28 cellular contexts compared by ENCODE assay signal in the genomic region with DNA sequence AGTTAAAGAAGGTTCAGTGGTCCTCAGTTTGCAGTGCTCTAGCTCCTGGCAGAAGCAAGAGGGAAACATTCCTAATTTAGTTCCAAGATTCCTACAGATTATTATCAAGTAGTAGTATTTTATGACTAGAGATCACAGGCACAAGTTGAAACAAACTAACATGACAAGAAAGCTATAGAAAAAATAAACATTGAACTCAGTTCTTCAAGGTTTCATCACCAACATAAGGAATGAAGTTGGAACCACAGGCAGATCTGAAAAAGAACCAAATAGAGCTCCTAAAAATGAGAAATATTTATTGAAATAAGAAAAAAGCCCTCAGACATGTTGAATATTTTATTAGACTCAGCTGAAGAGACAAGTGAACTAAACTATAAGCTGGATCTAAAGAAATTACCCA. TPM values are rescaled to one million over a fixed set of nuclear protein-coding genes. Genes with fewer than 3 reads are reported as not detected.
DNase-seq lines count a peak whose midpoint lies in the region; ATAC-seq, FAIRE-seq and TF ChIP-seq lines count a peak whose summit lies in the region.
"Had no signal": no experiment of that assay in that cellular context is flagged by ENCODE, and none has a peak within 500 bp of the region (broad histone marks: within the 10 kb centered on the region; RNA-seq: fewer than 3 reads in every experiment).

No MANE protein-coding gene starts in this region.

- H3K36me3 ChIP-seq in MM.1S (replicated peaks; ENCODE audit: insufficient read depth, low read length) (peaks cover 5% of the 10 kb centered on the region; the same call in 1 of the 2 replicates), SJCRH30 (peaks cover 3% of the 10 kb centered on the region)
- peaks cover 0 to 13% (median 4%) of the 10 kb centered on the region in 3 experiments for H3K36me3 ChIP-seq in naive thymus-derived CD4-positive, alpha-beta T cell (ENCODE audit: control insufficient read depth in 2 of 3, insufficient read depth in 3 of 3, low read length in 3 of 3)

- H2AFZ ChIP-seq in MM.1S (ENCODE audit: low read length) = no peak overlapping the region
- H2AFZ ChIP-seq: parathyroid adenoma had no signal

- peaks cover 24% of the 10 kb centered on the region for H3K4me1 ChIP-seq in MM.1S (ENCODE audit: low read length)
- H3K4me1 ChIP-seq in naive thymus-derived CD4-positive, alpha-beta T cell (ENCODE audit: control insufficient read depth in 2 of 2, insufficient read depth in 2 of 2, low read length in 2 of 2) = no peaks in the 10 kb centered on the region
- 0 out of 2 replicates have a peak, but pooled peaks cover 3% of the 10 kb centered on the region for H3K4me1 ChIP-seq in SJCRH30
- H3K4me1 ChIP-seq: foreskin keratinocyte, parathyroid adenoma, thyroid gland had no signal

- H3K27me3 Mint-ChIP-seq in activated CD8-positive, alpha-beta memory T cell treated with anti-CD3 and anti-CD28 coated beads, Interleukin-2, amount 10 ng/mL, durations not matched to agents 7 days and 5 days = no peaks in the 10 kb centered on the region
- H3K27me3 Mint-ChIP-seq in effector memory CD8-positive, alpha-beta T cell = no peaks in the 10 kb centered on the region
- no peaks in the 10 kb centered on the region for H3K27me3 Mint-ChIP-seq in naive thymus-derived CD4-positive, alpha-beta T cell
- H3K27me3 Mint-ChIP-seq: naive B cell had no signal

- peaks cover 17% of the 10 kb centered on the region for H3F3A ChIP-seq in MM.1S (ENCODE audit: insufficient read depth, low read length)

- H3K79me2 ChIP-seq in MM.1S (ENCODE audit: low read length) = no peaks in the 10 kb centered on the region
- H3K79me2 ChIP-seq: parathyroid adenoma had no signal

- no peak for FAIRE-seq in H54 (lab: Jason Lieb, UNC)
- FAIRE-seq: bronchial epithelial cell, endothelial cell of umbilical vein, K562, keratinocyte had no signal

- intact Hi-C loops in naive thymus-derived CD4-positive, alpha-beta T cell (cut with micrococcal nuclease) = loop anchor here in 1 of 2 donors (5.0 kb wide), 1 partner anchor 197 kb away; no protein-coding TSS in a partner anchor

- peak overlapping the region; percentile 39; the same call in 1 of the 2 replicates for H3K27ac ChIP-seq in MM.1S (ENCODE audit: low read length)
- H3K27ac ChIP-seq in naive thymus-derived CD4-positive, alpha-beta T cell (ENCODE audit: low read depth, low read length) = no peak overlapping the region
- no peak overlapping the region for H3K27ac ChIP-seq in SJCRH30
- H3K27ac ChIP-seq: foreskin keratinocyte, parathyroid adenoma, WERI-Rb-1 had no signal

- no peaks in the 10 kb centered on the region for H3K9me3 Mint-ChIP-seq in activated CD8-positive, alpha-beta memory T cell treated with anti-CD3 and anti-CD28 coated beads, Interleukin-2, amount 10 ng/mL, durations not matched to agents 7 days and 5 days (ENCODE audit: low read depth)
- H3K9me3 Mint-ChIP-seq in effector memory CD8-positive, alpha-beta T cell = no peaks in the 10 kb centered on the region
- peaks cover 0 to 3% (median 0%) of the 10 kb centered on the region in 11 donors for H3K9me3 Mint-ChIP-seq in naive thymus-derived CD4-positive, alpha-beta T cell

- H3K27ac Mint-ChIP-seq in activated CD8-positive, alpha-beta memory T cell treated with anti-CD3 and anti-CD28 coated beads, Interleukin-2, amount 10 ng/mL, durations not matched to agents 7 days and 5 days = peak overlapping the region; percentile 92
- H3K27ac Mint-ChIP-seq in effector memory CD8-positive, alpha-beta T cell = peak overlapping the region; percentile 1 to 55
- peak overlapping the region in 6 of 9 donors; percentile 4 to 93 (median 30) for H3K27ac Mint-ChIP-seq in naive thymus-derived CD4-positive, alpha-beta T cell
- H3K27ac Mint-ChIP-seq: naive B cell had no signal

- H3K4me1 Mint-ChIP-seq in activated CD8-positive, alpha-beta memory T cell treated with anti-CD3 and anti-CD28 coated beads, Interleukin-2, amount 10 ng/mL, durations not matched to agents 7 days and 5 days = peaks cover 17% of the 10 kb centered on the region
- no peaks in the 10 kb centered on the region for H3K4me1 Mint-ChIP-seq in effector memory CD8-positive, alpha-beta T cell (ENCODE audit: low read depth in 2 of 2)
- H3K4me1 Mint-ChIP-seq in naive thymus-derived CD4-positive, alpha-beta T cell = peaks cover 0 to 27% (median 3%) of the 10 kb centered on the region in 7 donors
- H3K4me1 Mint-ChIP-seq: naive B cell had no signal

- H3K9me2 ChIP-seq in MM.1S (replicated peaks; ENCODE audit: insufficient read depth, low read length) = no peaks in the 10 kb centered on the region

- H3K4me3 ChIP-seq in MM.1S (ENCODE audit: low read length) (no peak overlapping the region), SJCRH30 (no peak overlapping the region)
- H3K4me3 ChIP-seq in naive thymus-derived CD4-positive, alpha-beta T cell (ENCODE audit: low read length) = no peak overlapping the region
- H3K4me3 ChIP-seq: adrenal gland, K562, lung, thyroid gland had no signal

- no peak for TF ChIP-seq CTCF in MM.1S (IDR thresholded peaks at IDR 0.05; ENCODE audit: low read length)

- H3K4me3 Mint-ChIP-seq in activated CD8-positive, alpha-beta memory T cell treated with anti-CD3 and anti-CD28 coated beads, Interleukin-2, amount 10 ng/mL, durations not matched to agents 7 days and 5 days = peak overlapping the region; percentile 51
- H3K4me3 Mint-ChIP-seq in effector memory CD8-positive, alpha-beta T cell = no peak overlapping the region
- peak overlapping the region in 1 of 10 donors; percentile 75 for H3K4me3 Mint-ChIP-seq in naive thymus-derived CD4-positive, alpha-beta T cell
- H3K4me3 Mint-ChIP-seq: naive B cell had no signal

- DNase-seq in activated CD8-positive, alpha-beta memory T cell treated with anti-CD3 and anti-CD28 coated beads, Interleukin-2, amount 10 ng/mL, durations not matched to agents 7 days and 5 days = no peak
- no peak for DNase-seq in activated CD8-positive, alpha-beta memory T cell treated with anti-CD3 and anti-CD28 coated beads, Interleukin-2, amount 50 U/mL, for 48 hours
- DNase-seq in MM.1S (no peak), H54 (ENCODE audit: insufficient read length, low spot score) (no peak), SJCRH30 (no peak)
- DNase-seq in effector memory CD8-positive, alpha-beta T cell = no peak
- no peak for DNase-seq in naive thymus-derived CD4-positive, alpha-beta T cell
- DNase-seq: ACHN, adrenal gland, C1 segment of cervical spinal cord, foreskin keratinocyte, hippocampal formation, naive B cell, NCI-H1694, NCI-H2171 treated with DMSO at 0.1 percent for 48 hours, NCI-H69, thyroid gland, WERI-Rb-1 had no signal

- no peak for TF ChIP-seq POLR2A in H54 (IDR thresholded peaks at IDR 0.05; ENCODE audit: low read depth, low read length)

- no peaks in the 10 kb centered on the region for H4K20me1 ChIP-seq in MM.1S (ENCODE audit: insufficient read depth, low read length)

- peaks cover 25% of the 10 kb centered on the region for H3K36me3 Mint-ChIP-seq in activated CD8-positive, alpha-beta memory T cell treated with anti-CD3 and anti-CD28 coated beads, Interleukin-2, amount 10 ng/mL, durations not matched to agents 7 days and 5 days
- peaks cover 37% of the 10 kb centered on the region for H3K36me3 Mint-ChIP-seq in effector memory CD8-positive, alpha-beta T cell (ENCODE audit: insufficient read depth)
- H3K36me3 Mint-ChIP-seq in naive thymus-derived CD4-positive, alpha-beta T cell = peaks cover 0 to 38% (median 24%) of the 10 kb centered on the region in 5 donors

- H3K27me3 ChIP-seq in MM.1S (replicated peaks; ENCODE audit: insufficient read depth, low read length) (no peaks in the 10 kb centered on the region), SJCRH30 (no peaks in the 10 kb centered on the region)
- no peaks in the 10 kb centered on the region for H3K27me3 ChIP-seq in naive thymus-derived CD4-positive, alpha-beta T cell (ENCODE audit: control insufficient read depth in 2 of 2, insufficient read depth in 2 of 2, low read length in 2 of 2)
- H3K27me3 ChIP-seq: adrenal gland, foreskin keratinocyte, thyroid gland had no signal

- CTCF ChIA-PET in activated CD8-positive, alpha-beta memory T cell treated with anti-CD3 and anti-CD28 coated beads, Interleukin-2, amount 10 ng/mL, durations not matched to agents 7 days and 5 days (lab: Charles Lee) = interaction anchor here (0.8 to 1.3 kb wide), 3 partner anchors 16 to 45 kb away, joined by 3 to 6 read pairs (median 4); a partner anchor contains a TSS
- CTCF ChIA-PET in naive thymus-derived CD4-positive, alpha-beta T cell (lab: Charles Lee) = no interaction called here

- H3K9me3 ChIP-seq in MM.1S (replicated peaks; ENCODE audit: insufficient read depth, low read length) = no peaks in the 10 kb centered on the region
- H3K9me3 ChIP-seq in naive thymus-derived CD4-positive, alpha-beta T cell (ENCODE audit: control insufficient read depth in 2 of 3, low read length in 3 of 3) = no peaks in the 10 kb centered on the region
- H3K9me3 ChIP-seq in SJCRH30 (replicated peaks) = no peaks in the 10 kb centered on the region
- H3K9me3 ChIP-seq: adrenal gland, thyroid gland had no signal

- peak overlapping the region; percentile 14; the same call in 1 of the 2 replicates for H3K4me2 ChIP-seq in MM.1S (ENCODE audit: low read depth, low read length)

- no peak for ATAC-seq in activated CD8-positive, alpha-beta memory T cell treated with anti-CD3 and anti-CD28 coated beads, Interleukin-2, amount 10 ng/mL, durations not matched to agents 7 days and 5 days
- ATAC-seq in effector memory CD8-positive, alpha-beta T cell (replicated peaks) = no peak
- no peak for ATAC-seq in naive thymus-derived CD4-positive, alpha-beta T cell
- ATAC-seq in HG02763 (IDR thresholded peaks at IDR 0.05; ENCODE audit: unreplicated experiment) = no peak
- ATAC-seq: foreskin keratinocyte, K562, Right ventricle myocardium inferior had no signal

- H3K9ac ChIP-seq in MM.1S (ENCODE audit: low read length) = no peak overlapping the region
- H3K9ac ChIP-seq: parathyroid adenoma had no signal

- POLR2A ChIA-PET in naive thymus-derived CD4-positive, alpha-beta T cell (lab: Charles Lee) = interaction anchor here (0.7 kb wide), 1 partner anchor 7 kb away, joined by 5 read pairs; no protein-coding TSS in a partner anchor

RNA-seq across cellular contexts. Expression of a gene that starts 40.6 kb away (rescaled TPM):
- total RNA-seq in activated CD8-positive, alpha-beta memory T cell treated with anti-CD3 and anti-CD28 coated beads, Interleukin-2, amount 10 ng/mL, durations not matched to agents 7 days and 5 days = not detected
- not detected for total RNA-seq in naive thymus-derived CD4-positive, alpha-beta T cell
- polyA plus RNA-seq in naive thymus-derived CD4-positive, alpha-beta T cell = not detected
- not detected in 2 replicates for total RNA-seq in SJCRH30 (2014; rRNA removed; shearing (Covaris generic))
- total RNA-seq: activated CD8-positive, alpha-beta memory T cell treated with anti-CD3 and anti-CD28 coated beads for 36 hours; adrenal gland; bronchial epithelial cell; endothelial cell of umbilical vein; foreskin keratinocyte; K562; lung; OCI-LY7; Right ventricle myocardium inferior; thyroid gland had no signal
- polyA plus RNA-seq: adrenal gland, endothelial cell of umbilical vein, foreskin keratinocyte, K562, keratinocyte, lung had no signal

RNA-seq across cellular contexts. Expression of a gene that starts 44.7 kb away (rescaled TPM):
- total RNA-seq in activated CD8-positive, alpha-beta memory T cell treated with anti-CD3 and anti-CD28 coated beads, Interleukin-2, amount 10 ng/mL, durations not matched to agents 7 days and 5 days = 10 to 100 TPM; 10.7 to 12.2 TPM
- total RNA-seq in naive thymus-derived CD4-positive, alpha-beta T cell = 10 to 100 TPM; 13.6 to 19.6 (median 18.3) TPM
- 1 to 10 TPM; 5.3 to 6.8 TPM for polyA plus RNA-seq in naive thymus-derived CD4-positive, alpha-beta T cell
- total RNA-seq in SJCRH30 (2014; rRNA removed; shearing (Covaris generic)) = 16.4 and 22.4 TPM in 2 replicates

RNA-seq across cellular contexts. Expression of a gene that starts 45.3 kb away (rescaled TPM):
- 100 to 1,000 TPM; 130 to 139 TPM for total RNA-seq in activated CD8-positive, alpha-beta memory T cell treated with anti-CD3 and anti-CD28 coated beads, Interleukin-2, amount 10 ng/mL, durations not matched to agents 7 days and 5 days
- 100 to 1,000 TPM; 118 to 195 (median 158) TPM for total RNA-seq in naive thymus-derived CD4-positive, alpha-beta T cell
- 10 to 100 TPM; 40.3 to 76.2 TPM for polyA plus RNA-seq in naive thymus-derived CD4-positive, alpha-beta T cell
- 71.2 and 101 TPM in 2 replicates for total RNA-seq in SJCRH30 (2014; rRNA removed; shearing (Covaris generic))

Comparison
In these comparisons a context has a peak if more than half of its experiments do, and no peak if none do; other contexts are left out.
1. H3K27ac Mint-ChIP-seq: peak in every context shown above with its lines; median percentile 92 in activated CD8-positive, alpha-beta memory T cell treated with anti-CD3 and anti-CD28 coated beads, Interleukin-2, amount 10 ng/mL, durations not matched to agents 7 days and 5 days; 30 in naive thymus-derived CD4-positive, alpha-beta T cell; 28 in effector memory CD8-positive, alpha-beta T cell.